Comparison of ENCODE assay signal across 17 cellular contexts in the genomic region with DNA sequence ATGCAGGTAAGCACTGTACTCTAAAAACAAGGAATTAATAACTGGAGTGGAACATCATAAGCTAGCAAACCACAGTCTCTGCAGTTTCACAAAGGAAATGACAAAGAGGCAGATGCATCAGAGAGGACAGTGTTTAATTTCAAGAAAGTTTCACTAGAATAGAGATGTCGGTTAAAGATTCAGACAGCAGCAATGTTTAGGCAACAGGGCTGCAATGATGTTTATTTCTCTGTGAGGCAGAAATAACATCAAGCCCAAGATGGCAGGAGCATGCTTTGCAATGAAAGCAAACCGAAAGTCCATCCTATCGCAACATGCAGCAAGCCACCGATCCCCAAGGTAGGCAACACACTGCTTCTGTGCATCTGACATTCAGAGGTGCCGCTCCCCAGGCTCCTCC.
A peak's percentile ranks its signal among the peaks of the same experiment; 100 is the strongest.
DNase-seq lines count a peak whose midpoint lies in the region; ATAC-seq and TF ChIP-seq lines count a peak whose summit lies in the region.
"Had no signal": no experiment of that assay in that cellular context is flagged by ENCODE, and none has a peak within 500 bp of the region (broad histone marks: within the 10 kb centered on the region; RNA-seq: fewer than 3 reads in every experiment).

No MANE protein-coding gene starts in this region.

- DNase-seq in GM12865 (ENCODE audit: low read depth) = peak; percentile 5
- DNase-seq in activated CD4-positive, alpha-beta memory T cell treated with anti-CD3 and anti-CD28 coated beads, Interleukin-2, amount 10 ng/mL, durations not matched to agents 7 days and 5 days = peak; percentile 18
- DNase-seq in RKO (ENCODE audit: low spot score) = no peak
- DNase-seq in HT-29 (ENCODE audit: low spot score) = no peak
- no peak for DNase-seq in germinal center (ENCODE audit: low spot score)
- DNase-seq: activated CD8-positive, alpha-beta T cell treated with anti-CD3 and anti-CD28 coated beads, Interleukin-2, amount 10 ng/mL, durations not matched to agents 7 days and 5 days; C1 segment of cervical spinal cord; hippocampal formation; IMR-90; NCI-H187; NK-92 treated with Interleukin-12 subunit alpha and Interleukin-12 subunit beta, amount 100 ng/mL, for 24 hours; stimulated activated CD4-positive, alpha-beta T cell treated with anti-CD3 and anti-CD28 coated beads, Interleukin-2, amount 100 ng/mL, for 48 hours had no signal

- POLR2A ChIA-PET in activated CD4-positive, alpha-beta memory T cell treated with anti-CD3 and anti-CD28 coated beads, Interleukin-2, amount 10 ng/mL, durations not matched to agents 7 days and 5 days (lab: Charles Lee) = no interaction called here

- no peak overlapping the region for H3K4me3 ChIP-seq in GM12865 (ENCODE audit: low read depth, low read length)

- TF ChIP-seq CTCF in GM12865 (IDR thresholded peaks at IDR 0.05; ENCODE audit: insufficient read depth, low read depth, low read length, missing control alignments) = no peak

- CTCF ChIA-PET in activated CD4-positive, alpha-beta memory T cell treated with anti-CD3 and anti-CD28 coated beads, Interleukin-2, amount 10 ng/mL, durations not matched to agents 7 days and 5 days (lab: Charles Lee) = interaction anchor here (1.4 kb wide), 1 partner anchor 567 kb away, joined by 6 read pairs; no protein-coding TSS in a partner anchor

- H3K4me1 Mint-ChIP-seq in activated CD4-positive, alpha-beta memory T cell treated with anti-CD3 and anti-CD28 coated beads, Interleukin-2, amount 10 ng/mL, durations not matched to agents 7 days and 5 days = peaks cover 34% of the 10 kb centered on the region

- peaks cover 3% of the 10 kb centered on the region for H3K27me3 Mint-ChIP-seq in activated CD4-positive, alpha-beta memory T cell treated with anti-CD3 and anti-CD28 coated beads, Interleukin-2, amount 10 ng/mL, durations not matched to agents 7 days and 5 days

- peak overlapping the region; percentile 80 for H3K27ac Mint-ChIP-seq in activated CD4-positive, alpha-beta memory T cell treated with anti-CD3 and anti-CD28 coated beads, Interleukin-2, amount 10 ng/mL, durations not matched to agents 7 days and 5 days
- H3K27ac Mint-ChIP-seq: activated CD8-positive, alpha-beta T cell treated with anti-CD3 and anti-CD28 coated beads, Interleukin-2, amount 10 ng/mL, durations not matched to agents 7 days and 5 days; T-helper 1 cell treated with Interleukin-12 subunit alpha and Interleukin-12 subunit beta and Interleukin-4 antibody, amounts not matched to agents 30 μg/mL and 1 μg/mL, for 36 hours had no signal

- peak overlapping the region; percentile 49 for H3K4me3 Mint-ChIP-seq in activated CD4-positive, alpha-beta memory T cell treated with anti-CD3 and anti-CD28 coated beads, Interleukin-2, amount 10 ng/mL, durations not matched to agents 7 days and 5 days
- H3K4me3 Mint-ChIP-seq: activated CD8-positive, alpha-beta T cell treated with anti-CD3 and anti-CD28 coated beads, Interleukin-2, amount 10 ng/mL, durations not matched to agents 7 days and 5 days; T-helper 1 cell treated with Interleukin-12 subunit alpha and Interleukin-12 subunit beta and Interleukin-4 antibody, amounts not matched to agents 30 μg/mL and 1 μg/mL, for 36 hours had no signal

- no peaks in the 10 kb centered on the region for H3K36me3 Mint-ChIP-seq in activated CD4-positive, alpha-beta memory T cell treated with anti-CD3 and anti-CD28 coated beads, Interleukin-2, amount 10 ng/mL, durations not matched to agents 7 days and 5 days (ENCODE audit: low read depth)

- peak; percentile 83 for ATAC-seq in GM19397 (IDR thresholded peaks at IDR 0.05; ENCODE audit: unreplicated experiment)
- ATAC-seq in HG02981 (IDR thresholded peaks at IDR 0.05; ENCODE audit: unreplicated experiment) = peak; percentile 93
- no peak for ATAC-seq in HG03565 (IDR thresholded peaks at IDR 0.05; ENCODE audit: unreplicated experiment)
- ATAC-seq: activated CD8-positive, alpha-beta T cell treated with anti-CD3 and anti-CD28 coated beads, Interleukin-2, amount 10 ng/mL, durations not matched to agents 7 days and 5 days; HCT116 had no signal

- H3K9me3 Mint-ChIP-seq in activated CD4-positive, alpha-beta memory T cell treated with anti-CD3 and anti-CD28 coated beads, Interleukin-2, amount 10 ng/mL, durations not matched to agents 7 days and 5 days = no peaks in the 10 kb centered on the region
- H3K9me3 Mint-ChIP-seq: T-helper 1 cell treated with Interleukin-12 subunit alpha and Interleukin-12 subunit beta and Interleukin-4 antibody, amounts not matched to agents 30 μg/mL and 1 μg/mL, for 36 hours had no signal

Comparison
In these comparisons a context has a peak if more than half of its experiments do, and no peak if none do; other contexts are left out.
1. DNase-seq: peak in GM12865 (single experiment) and activated CD4-positive, alpha-beta memory T cell treated with anti-CD3 and anti-CD28 coated beads, Interleukin-2, amount 10 ng/mL, durations not matched to agents 7 days and 5 days (single experiment); none in RKO (single experiment), HT-29 (single experiment) and germinal center (single experiment).